Comparison of ENCODE assay signal across 1 cellular context in the genomic region with DNA sequence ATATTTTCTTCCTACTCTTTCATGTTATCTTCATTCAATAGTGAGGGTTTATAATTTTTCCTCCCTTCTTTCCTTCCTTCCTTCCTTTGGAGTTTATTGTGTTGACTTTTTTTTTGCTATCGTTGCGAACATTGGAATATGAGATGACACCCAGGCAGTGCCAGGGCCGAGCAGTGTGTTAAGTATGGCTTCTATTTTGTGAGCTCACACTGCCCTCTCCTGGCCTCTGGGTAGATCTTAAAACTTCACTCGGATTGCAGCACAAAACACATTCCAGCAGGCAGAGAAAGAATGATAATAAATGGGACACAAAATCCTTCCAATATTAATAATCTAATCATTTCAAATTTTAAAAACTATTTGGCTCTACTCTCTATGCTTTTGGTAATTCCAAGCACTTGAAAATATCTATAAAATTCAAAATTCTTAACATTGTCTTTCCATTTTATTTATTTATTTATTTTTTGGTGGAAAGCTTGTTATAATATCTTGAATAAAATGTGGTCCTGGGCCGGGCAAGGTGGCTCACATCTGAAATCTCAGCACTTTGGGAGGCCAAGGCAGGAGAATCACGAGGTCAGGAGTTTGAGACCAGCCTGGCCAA.
TF ChIP-seq lines count a peak whose summit lies in the region.

No MANE protein-coding gene starts in this region.

TF ChIP-seq in HepG2, 621 proteins besides CTCF, POLR2A, EP300 and RAD21 (continued from another document):
- TF ChIP-seq ZNF101 (CRISPR knock-in tag; IDR thresholded peaks at IDR 0.05; ENCODE audit: borderline replicate concordance, low read depth) = no peak
- no peak for TF ChIP-seq NFIB (CRISPR knock-in tag; IDR thresholded peaks at IDR 0.05; ENCODE audit: borderline replicate concordance)
- no peak for TF ChIP-seq ZNF556 (CRISPR knock-in tag; IDR thresholded peaks at IDR 0.05; ENCODE audit: borderline replicate concordance)
- no peak for TF ChIP-seq HNRNPUL1 (IDR thresholded peaks at IDR 0.05; ENCODE audit: low read depth, low read length)
- no peak for TF ChIP-seq FOXM1 (CRISPR knock-in tag; IDR thresholded peaks at IDR 0.05)
- no peak for TF ChIP-seq ARID2 (CRISPR knock-in tag; IDR thresholded peaks at IDR 0.05; ENCODE audit: borderline replicate concordance)
- no peak for TF ChIP-seq JARID2 (CRISPR knock-in tag; IDR thresholded peaks at IDR 0.05; ENCODE audit: insufficient replicate concordance)
- TF ChIP-seq FOSL2 (CRISPR knock-in tag; IDR thresholded peaks at IDR 0.05) = peak; percentile 11; the same call in 1 of the 2 replicates
- TF ChIP-seq, protein P1, sequence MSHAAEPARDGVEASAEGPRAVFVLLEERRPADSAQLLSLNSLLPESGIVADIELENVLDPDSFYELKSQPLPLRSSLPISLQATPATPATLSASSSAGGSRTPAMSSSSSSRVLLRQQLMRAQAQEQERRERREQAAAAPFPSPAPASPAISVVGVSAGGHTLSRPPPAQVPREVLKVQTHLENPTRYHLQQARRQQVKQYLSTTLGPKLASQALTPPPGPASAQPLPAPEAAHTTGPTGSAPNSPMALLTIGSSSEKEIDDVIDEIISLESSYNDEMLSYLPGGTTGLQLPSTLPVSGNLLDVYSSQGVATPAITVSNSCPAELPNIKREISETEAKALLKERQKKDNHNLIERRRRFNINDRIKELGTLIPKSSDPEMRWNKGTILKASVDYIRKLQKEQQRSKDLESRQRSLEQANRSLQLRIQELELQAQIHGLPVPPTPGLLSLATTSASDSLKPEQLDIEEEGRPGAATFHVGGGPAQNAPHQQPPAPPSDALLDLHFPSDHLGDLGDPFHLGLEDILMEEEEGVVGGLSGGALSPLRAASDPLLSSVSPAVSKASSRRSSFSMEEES (CRISPR knock-in tag; IDR thresholded peaks at IDR 0.05) = no peak
- no peak for TF ChIP-seq MBD4 (IDR thresholded peaks at IDR 0.05; ENCODE audit: borderline replicate concordance, low read length)
- no peak for TF ChIP-seq ZNF296 (CRISPR knock-in tag; conservative IDR thresholded peaks at IDR 0.05)
- TF ChIP-seq, protein P2, sequence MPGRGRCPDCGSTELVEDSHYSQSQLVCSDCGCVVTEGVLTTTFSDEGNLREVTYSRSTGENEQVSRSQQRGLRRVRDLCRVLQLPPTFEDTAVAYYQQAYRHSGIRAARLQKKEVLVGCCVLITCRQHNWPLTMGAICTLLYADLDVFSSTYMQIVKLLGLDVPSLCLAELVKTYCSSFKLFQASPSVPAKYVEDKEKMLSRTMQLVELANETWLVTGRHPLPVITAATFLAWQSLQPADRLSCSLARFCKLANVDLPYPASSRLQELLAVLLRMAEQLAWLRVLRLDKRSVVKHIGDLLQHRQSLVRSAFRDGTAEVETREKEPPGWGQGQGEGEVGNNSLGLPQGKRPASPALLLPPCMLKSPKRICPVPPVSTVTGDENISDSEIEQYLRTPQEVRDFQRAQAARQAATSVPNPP (CRISPR knock-in tag; IDR thresholded peaks at IDR 0.05) = no peak
- peak; percentile 31 to 50; a peak in 1 of 4 replicates for TF ChIP-seq HMGXB4 (CRISPR knock-in tag; IDR thresholded peaks at IDR 0.05; ENCODE audit: borderline replicate concordance in 1 of 2, low read depth in 1 of 2)
- 0 out of 2 replicates have a peak, but pooled peaks have one; percentile 55 for TF ChIP-seq MIXL1 (CRISPR knock-in tag; IDR thresholded peaks at IDR 0.05)
- 0 out of 2 replicates have a peak, but pooled peaks have one; percentile 41 for TF ChIP-seq ISL2 (CRISPR knock-in tag; IDR thresholded peaks at IDR 0.05)
- TF ChIP-seq NR3C1 (CRISPR knock-in tag; IDR thresholded peaks at IDR 0.05) = no peak
